In genomic region chr4:184756399-184756798, GRCh38 we compare ENCODE assay signal across 13 cellular contexts. TPM values are rescaled to one million over a fixed set of nuclear protein-coding genes. Genes with fewer than 3 reads are reported as not detected.
DNase-seq lines count a peak whose midpoint lies in the region; ATAC-seq and TF ChIP-seq lines count a peak whose summit lies in the region.
"Had no signal": no experiment of that assay in that cellular context is flagged by ENCODE, and none has a peak within 500 bp of the region (broad histone marks: within the 10 kb centered on the region; RNA-seq: fewer than 3 reads in every experiment).

No MANE protein-coding gene starts in this region.

- H2AFZ ChIP-seq in PC-9, result no peak overlapping the region

- H3F3A ChIP-seq in PC-9 (ENCODE audit: insufficient read depth, low read depth), result peaks cover 8% of the 10 kb centered on the region; the same call in 1 of the 2 replicates

- no peaks in the 10 kb centered on the region for H3K79me2 ChIP-seq in PC-9 (ENCODE audit: low read depth)

- DNase-seq in NB4 (ENCODE audit: low read depth) (peak; percentile 32), epithelial cell of esophagus (ENCODE audit: low read depth) (peak; percentile 16), left lung (no peak), thyroid gland (no peak), PC-9 (no peak), dorsolateral prefrontal cortex (no peak), NCI-H748 (lab: John Stamatoyannopoulos, UW; ENCODE audit: unreplicated experiment) (no peak)
- DNase-seq: activated CD8-positive, alpha-beta T cell treated with anti-CD3 and anti-CD28 coated beads for 36 hours; activated effector memory CD4-positive, alpha-beta T cell treated with anti-CD3 and anti-CD28 coated beads, Interleukin-2, amount 50 U/mL, for 16 hours; central memory CD4-positive, alpha-beta T cell; NCI-H187; SHP77 treated with DMSO at 0.1 percent for 48 hours; stimulated activated naive B cell treated with anti-CD40 and anti-IgM and Interleukin-4, amounts not matched to agents 10 μg/mL and 1 μg/mL and 100 μg/mL, for 72 hours had no signal

- intact Hi-C loops in left lung (cut with DNase I), result loop anchor here in 1 of 2 donors (10.0 kb wide), 1 partner anchor 228 kb away; no protein-coding TSS in a partner anchor
- intact Hi-C loops in thyroid gland (cut with DNase I), result no loop called here
- intact Hi-C loops in PC-9 (cut with micrococcal nuclease; ENCODE audit: unreplicated experiment), result no loop called here
- intact Hi-C loops in dorsolateral prefrontal cortex (cut with DNase I), result no loop called here

- no peaks in the 10 kb centered on the region for H3K9me2 ChIP-seq in PC-9 (ENCODE audit: insufficient read depth)

- TF ChIP-seq CTCF in NB4 (IDR thresholded peaks at IDR 0.05; ENCODE audit: low read depth, low read length), result no peak
- TF ChIP-seq CTCF in epithelial cell of esophagus (IDR thresholded peaks at IDR 0.05; ENCODE audit: insufficient read depth, low read depth, low read length, missing control alignments), result no peak
- no peak for TF ChIP-seq CTCF in left lung (IDR thresholded peaks at IDR 0.05)
- TF ChIP-seq CTCF in thyroid gland (IDR thresholded peaks at IDR 0.05), result no peak
- TF ChIP-seq CTCF in PC-9 (conservative IDR thresholded peaks at IDR 0.05), result no peak
- no peak for TF ChIP-seq CTCF in dorsolateral prefrontal cortex (IDR thresholded peaks at IDR 0.05 in 54 of 56, conservative IDR thresholded peaks at IDR 0.05 in 2 of 56; ENCODE audit: low read depth in 1 of 56, partially characterized antibody in 56 of 56)

- H3K4me3 ChIP-seq in NB4 (ENCODE audit: low read depth, low read length), result no peak overlapping the region
- no peak overlapping the region for H3K4me3 ChIP-seq in epithelial cell of esophagus (ENCODE audit: low read length)
- no peak overlapping the region for H3K4me3 ChIP-seq in left lung
- no peak overlapping the region for H3K4me3 ChIP-seq in thyroid gland (replicated peaks in 1 of 3)
- no peak overlapping the region for H3K4me3 ChIP-seq in PC-9
- no peak overlapping the region for H3K4me3 ChIP-seq in dorsolateral prefrontal cortex

- no peaks in the 10 kb centered on the region for H3K4me1 ChIP-seq in left lung
- H3K4me1 ChIP-seq in thyroid gland, result peaks cover 0 to 7% of the 10 kb centered on the region in 2 donors
- peaks cover 12% of the 10 kb centered on the region for H3K4me1 ChIP-seq in PC-9 (replicated peaks; ENCODE audit: insufficient read depth)

- H3K27me3 ChIP-seq in left lung (no peaks in the 10 kb centered on the region), thyroid gland (no peaks in the 10 kb centered on the region), PC-9 (ENCODE audit: insufficient read depth, low read depth) (no peaks in the 10 kb centered on the region), dorsolateral prefrontal cortex (no peaks in the 10 kb centered on the region)

- TF ChIP-seq POLR2A in NB4 (IDR thresholded peaks at IDR 0.05; ENCODE audit: extremely low read depth, insufficient read length) (no peak), thyroid gland (IDR thresholded peaks at IDR 0.05) (no peak)

- H3K9me3 ChIP-seq in left lung (no peaks in the 10 kb centered on the region), thyroid gland (no peaks in the 10 kb centered on the region), PC-9 (ENCODE audit: insufficient read depth, low read depth) (no peaks in the 10 kb centered on the region)

- no peak overlapping the region for H3K4me2 ChIP-seq in PC-9

- H4K20me1 ChIP-seq in PC-9 (ENCODE audit: insufficient read depth), result no peaks in the 10 kb centered on the region

- no peak overlapping the region for H3K27ac ChIP-seq in left lung
- H3K27ac ChIP-seq in thyroid gland, result peak overlapping the region in 2 of 3 donors; percentile 24 to 53
- no peak overlapping the region for H3K27ac ChIP-seq in PC-9
- H3K27ac ChIP-seq in dorsolateral prefrontal cortex, result no peak overlapping the region

- POLR2A ChIA-PET in PC-9 (lab: Charles Lee; ENCODE audit: unreplicated experiment), result no interaction called here

- BruUV-seq in PC-9 (replicated peaks; lab: Mats Ljungman, UMichigan), result no TSS peak

- peaks cover 0 to 96% of the 10 kb centered on the region in 2 donors for H3K36me3 ChIP-seq in left lung
- peaks cover 18 to 22% of the 10 kb centered on the region in 2 donors for H3K36me3 ChIP-seq in thyroid gland
- H3K36me3 ChIP-seq in PC-9 (ENCODE audit: low read depth), result no peaks in the 10 kb centered on the region

- peak; percentile 46 for ATAC-seq in left lung
- ATAC-seq: activated CD8-positive, alpha-beta T cell treated with anti-CD3 and anti-CD28 coated beads for 36 hours; stimulated activated naive B cell treated with anti-CD40 and anti-IgM and Interleukin-4, amounts not matched to agents 10 μg/mL and 1 μg/mL and 100 μg/mL, for 72 hours had no signal

- CTCF ChIA-PET in PC-9 (lab: Charles Lee), result no interaction called here

- 75 to 77% methylated on average over 6 of the region's 6 CpGs for WGBS in thyroid gland, 2 donors

RNA-seq across cellular contexts. Expression of gene CENPU, which starts 22.5 kb away (rescaled TPM):
- total RNA-seq in left lung, result 10 to 100 TPM; 11.3 to 11.6 TPM
- total RNA-seq in thyroid gland, result 1 to 10 TPM in 3 of 4 donors, not detected in 1; 1.8 to 3.5 (median 1.9) TPM
- total RNA-seq in PC-9 (2021), result 25.5 and 47.7 TPM in 2 replicates
- 1 to 10 TPM in 61 of 120 experiments, under 1 TPM in 45, not detected in 14; 0.33 to 3.8 (median 1.1) TPM for total RNA-seq in dorsolateral prefrontal cortex

Comparison
In these comparisons a context has a peak if more than half of its experiments do, and no peak if none do; other contexts are left out.
1. DNase-seq: peak in NB4 (single experiment) and epithelial cell of esophagus (single experiment); none in left lung (0 of 2), thyroid gland (0 of 2), PC-9 (0 of 2), dorsolateral prefrontal cortex (0 of 10) and NCI-H748 (single experiment).
2. H3K27ac ChIP-seq: peak in thyroid gland (2 of 3); none in left lung (0 of 2), PC-9 (single experiment) and dorsolateral prefrontal cortex (0 of 59).